1 cellular context compared by ENCODE assay signal in genomic region chr20:59002388-59002787, GRCh38.
A peak's percentile ranks its signal among the peaks of the same experiment; 100 is the strongest.
TF ChIP-seq lines count a peak whose summit lies in the region.

No MANE protein-coding gene starts in this region.

TF ChIP-seq in HepG2, 621 proteins besides CTCF, POLR2A, EP300 and RAD21:
- TF ChIP-seq ZFY (CRISPR knock-in tag; IDR thresholded peaks at IDR 0.05) (peak; percentile 33; the same call in 1 of the 2 replicates), NR2F2 (IDR thresholded peaks at IDR 0.05; ENCODE audit: borderline replicate concordance, low read depth) (no peak), DNMT1 (CRISPR knock-in tag; IDR thresholded peaks at IDR 0.05) (no peak), ZNF776 (CRISPR knock-in tag; IDR thresholded peaks at IDR 0.05) (no peak), ZNF263 (CRISPR knock-in tag; IDR thresholded peaks at IDR 0.05) (peak; percentile 5; the same call in 1 of the 2 replicates), PAXIP1 (CRISPR knock-in tag; conservative IDR thresholded peaks at IDR 0.05) (no peak), NFKB2 (CRISPR knock-in tag; IDR thresholded peaks at IDR 0.05; ENCODE audit: borderline replicate concordance) (0 out of 2 replicates have a peak, but pooled peaks have one; percentile 20), ESRRA (CRISPR knock-in tag; IDR thresholded peaks at IDR 0.05; ENCODE audit: low read depth) (no peak), ZNF761 (CRISPR knock-in tag; conservative IDR thresholded peaks at IDR 0.05) (0 out of 2 replicates have a peak, but pooled peaks have one; percentile 25), ZNF441 (CRISPR knock-in tag; IDR thresholded peaks at IDR 0.05; ENCODE audit: borderline replicate concordance) (no peak), ISL2 (CRISPR knock-in tag; IDR thresholded peaks at IDR 0.05) (no peak), ZHX1 (CRISPR knock-in tag; IDR thresholded peaks at IDR 0.05; ENCODE audit: low read depth) (no peak), MYC (CRISPR knock-in tag; IDR thresholded peaks at IDR 0.05; ENCODE audit: borderline replicate concordance) (0 out of 2 replicates have a peak, but pooled peaks have one; percentile 30), PCBP1 (IDR thresholded peaks at IDR 0.05; ENCODE audit: borderline replicate concordance, low read depth, low read length) (0 out of 2 replicates have a peak, but pooled peaks have one; percentile 6), ZBTB7A (CRISPR knock-in tag; IDR thresholded peaks at IDR 0.05) (0 out of 2 replicates have a peak, but pooled peaks have one; percentile 16), HES4 (CRISPR knock-in tag; IDR thresholded peaks at IDR 0.05; ENCODE audit: borderline replicate concordance) (0 out of 2 replicates have a peak, but pooled peaks have one; percentile 25)
- TF ChIP-seq, protein P1, sequence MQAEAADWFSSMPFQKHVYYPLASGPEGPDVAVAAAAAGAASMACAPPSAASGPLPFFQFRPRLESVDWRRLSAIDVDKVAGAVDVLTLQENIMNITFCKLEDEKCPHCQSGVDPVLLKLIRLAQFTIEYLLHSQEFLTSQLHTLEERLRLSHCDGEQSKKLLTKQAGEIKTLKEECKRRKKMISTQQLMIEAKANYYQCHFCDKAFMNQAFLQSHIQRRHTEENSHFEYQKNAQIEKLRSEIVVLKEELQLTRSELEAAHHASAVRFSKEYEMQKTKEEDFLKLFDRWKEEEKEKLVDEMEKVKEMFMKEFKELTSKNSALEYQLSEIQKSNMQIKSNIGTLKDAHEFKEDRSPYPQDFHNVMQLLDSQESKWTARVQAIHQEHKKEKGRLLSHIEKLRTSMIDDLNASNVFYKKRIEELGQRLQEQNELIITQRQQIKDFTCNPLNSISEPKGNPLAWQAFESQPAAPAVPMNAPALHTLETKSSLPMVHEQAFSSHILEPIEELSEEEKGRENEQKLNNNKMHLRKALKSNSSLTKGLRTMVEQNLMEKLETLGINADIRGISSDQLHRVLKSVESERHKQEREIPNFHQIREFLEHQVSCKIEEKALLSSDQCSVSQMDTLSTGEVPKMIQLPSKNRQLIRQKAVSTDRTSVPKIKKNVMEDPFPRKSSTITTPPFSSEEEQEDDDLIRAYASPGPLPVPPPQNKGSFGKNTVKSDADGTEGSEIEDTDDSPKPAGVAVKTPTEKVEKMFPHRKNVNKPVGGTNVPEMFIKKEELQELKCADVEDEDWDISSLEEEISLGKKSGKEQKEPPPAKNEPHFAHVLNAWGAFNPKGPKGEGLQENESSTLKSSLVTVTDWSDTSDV (CRISPR knock-in tag; IDR thresholded peaks at IDR 0.05), result 0 out of 2 replicates have a peak, but pooled peaks have one; percentile 8
- TF ChIP-seq, protein P2, sequence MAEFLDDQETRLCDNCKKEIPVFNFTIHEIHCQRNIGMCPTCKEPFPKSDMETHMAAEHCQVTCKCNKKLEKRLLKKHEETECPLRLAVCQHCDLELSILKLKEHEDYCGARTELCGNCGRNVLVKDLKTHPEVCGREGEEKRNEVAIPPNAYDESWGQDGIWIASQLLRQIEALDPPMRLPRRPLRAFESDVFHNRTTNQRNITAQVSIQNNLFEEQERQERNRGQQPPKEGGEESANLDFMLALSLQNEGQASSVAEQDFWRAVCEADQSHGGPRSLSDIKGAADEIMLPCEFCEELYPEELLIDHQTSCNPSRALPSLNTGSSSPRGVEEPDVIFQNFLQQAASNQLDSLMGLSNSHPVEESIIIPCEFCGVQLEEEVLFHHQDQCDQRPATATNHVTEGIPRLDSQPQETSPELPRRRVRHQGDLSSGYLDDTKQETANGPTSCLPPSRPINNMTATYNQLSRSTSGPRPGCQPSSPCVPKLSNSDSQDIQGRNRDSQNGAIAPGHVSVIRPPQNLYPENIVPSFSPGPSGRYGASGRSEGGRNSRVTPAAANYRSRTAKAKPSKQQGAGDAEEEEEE (CRISPR knock-in tag; IDR thresholded peaks at IDR 0.05; ENCODE audit: borderline replicate concordance), result no peak
- TF ChIP-seq, protein P3, sequence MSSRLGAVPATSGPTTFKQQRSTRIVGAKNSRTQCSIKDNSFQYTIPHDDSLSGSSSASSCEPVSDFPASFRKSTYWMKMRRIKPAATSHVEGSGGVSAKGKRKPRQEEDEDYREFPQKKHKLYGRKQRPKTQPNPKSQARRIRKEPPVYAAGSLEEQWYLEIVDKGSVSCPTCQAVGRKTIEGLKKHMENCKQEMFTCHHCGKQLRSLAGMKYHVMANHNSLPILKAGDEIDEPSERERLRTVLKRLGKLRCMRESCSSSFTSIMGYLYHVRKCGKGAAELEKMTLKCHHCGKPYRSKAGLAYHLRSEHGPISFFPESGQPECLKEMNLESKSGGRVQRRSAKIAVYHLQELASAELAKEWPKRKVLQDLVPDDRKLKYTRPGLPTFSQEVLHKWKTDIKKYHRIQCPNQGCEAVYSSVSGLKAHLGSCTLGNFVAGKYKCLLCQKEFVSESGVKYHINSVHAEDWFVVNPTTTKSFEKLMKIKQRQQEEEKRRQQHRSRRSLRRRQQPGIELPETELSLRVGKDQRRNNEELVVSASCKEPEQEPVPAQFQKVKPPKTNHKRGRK (CRISPR knock-in tag; IDR thresholded peaks at IDR 0.05), result no peak
- TF ChIP-seq, protein P4, sequence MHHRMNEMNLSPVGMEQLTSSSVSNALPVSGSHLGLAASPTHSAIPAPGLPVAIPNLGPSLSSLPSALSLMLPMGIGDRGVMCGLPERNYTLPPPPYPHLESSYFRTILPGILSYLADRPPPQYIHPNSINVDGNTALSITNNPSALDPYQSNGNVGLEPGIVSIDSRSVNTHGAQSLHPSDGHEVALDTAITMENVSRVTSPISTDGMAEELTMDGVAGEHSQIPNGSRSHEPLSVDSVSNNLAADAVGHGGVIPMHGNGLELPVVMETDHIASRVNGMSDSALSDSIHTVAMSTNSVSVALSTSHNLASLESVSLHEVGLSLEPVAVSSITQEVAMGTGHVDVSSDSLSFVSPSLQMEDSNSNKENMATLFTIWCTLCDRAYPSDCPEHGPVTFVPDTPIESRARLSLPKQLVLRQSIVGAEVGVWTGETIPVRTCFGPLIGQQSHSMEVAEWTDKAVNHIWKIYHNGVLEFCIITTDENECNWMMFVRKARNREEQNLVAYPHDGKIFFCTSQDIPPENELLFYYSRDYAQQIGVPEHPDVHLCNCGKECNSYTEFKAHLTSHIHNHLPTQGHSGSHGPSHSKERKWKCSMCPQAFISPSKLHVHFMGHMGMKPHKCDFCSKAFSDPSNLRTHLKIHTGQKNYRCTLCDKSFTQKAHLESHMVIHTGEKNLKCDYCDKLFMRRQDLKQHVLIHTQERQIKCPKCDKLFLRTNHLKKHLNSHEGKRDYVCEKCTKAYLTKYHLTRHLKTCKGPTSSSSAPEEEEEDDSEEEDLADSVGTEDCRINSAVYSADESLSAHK (CRISPR knock-in tag; IDR thresholded peaks at IDR 0.05; ENCODE audit: borderline replicate concordance), result no peak
- TF ChIP-seq, protein P5, sequence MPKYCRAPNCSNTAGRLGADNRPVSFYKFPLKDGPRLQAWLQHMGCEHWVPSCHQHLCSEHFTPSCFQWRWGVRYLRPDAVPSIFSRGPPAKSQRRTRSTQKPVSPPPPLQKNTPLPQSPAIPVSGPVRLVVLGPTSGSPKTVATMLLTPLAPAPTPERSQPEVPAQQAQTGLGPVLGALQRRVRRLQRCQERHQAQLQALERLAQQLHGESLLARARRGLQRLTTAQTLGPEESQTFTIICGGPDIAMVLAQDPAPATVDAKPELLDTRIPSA (CRISPR knock-in tag; IDR thresholded peaks at IDR 0.05; ENCODE audit: borderline replicate concordance), result 0 out of 2 replicates have a peak, but pooled peaks have one; percentile 53
